In genomic region chr16:53130193-53131049, GRCh38 we compare ENCODE assay signal across 8 cellular contexts.
DNase-seq lines count a peak whose midpoint lies in the region; ATAC-seq and TF ChIP-seq lines count a peak whose summit lies in the region.

No MANE protein-coding gene starts in this region.

- WGBS in esophagus, 2 donors = 0 to 1% methylated on average over 66 to 109 of the region's 109 CpGs

- H3K4me1 ChIP-seq in esophagus (ENCODE audit: control insufficient read depth in 2 of 2, insufficient read depth in 2 of 2, low read length in 1 of 2) = no peaks in the 10 kb centered on the region
- H3K4me1 ChIP-seq in muscle layer of colon (ENCODE audit: insufficient read depth, low read length) = peaks cover 17% of the 10 kb centered on the region

- DNase-seq in DMS53 (lab: John Stamatoyannopoulos, UW) (peak; percentile 99), OCI-M1 (lab: John Stamatoyannopoulos, UW) (peak; percentile 97)
- DNase-seq in activated T-cell treated with anti-CD3 and anti-CD28 coated beads, Interleukin-2, amount 50 U/mL, for 1 hour = peak; percentile 94
- peak; percentile 89 to 90 for DNase-seq in stimulated activated CD8-positive, alpha-beta memory T cell treated with anti-CD3 and anti-CD28 coated beads, Interleukin-7, amount 100 ng/mL, for 1 hour (ENCODE audit: low read depth in 2 of 2)

- peak; percentile 80 for ATAC-seq in GM21619 (IDR thresholded peaks at IDR 0.05; ENCODE audit: unreplicated experiment)

- H3K36me3 ChIP-seq in esophagus (ENCODE audit: control insufficient read depth in 2 of 2, insufficient read depth in 2 of 2, low read length in 1 of 2) (no peaks in the 10 kb centered on the region), muscle layer of colon (ENCODE audit: insufficient read depth, low read length) (no peaks in the 10 kb centered on the region)

- no peak; the same call in 1 of the 2 replicates for TF ChIP-seq EP300 in Ishikawa (IDR thresholded peaks at IDR 0.05; ENCODE audit: borderline replicate concordance)

- peak; percentile 47; the same call in 1 of the 2 replicates for TF ChIP-seq RAD21 in Ishikawa (IDR thresholded peaks at IDR 0.05; ENCODE audit: low read depth)

- H3K4me3 ChIP-seq in esophagus (ENCODE audit: low read depth in 1 of 2, low read length in 2 of 2) (peak overlapping the region; percentile 61 to 89), muscle layer of colon (ENCODE audit: low read depth in 1 of 2, low read length in 2 of 2) (peak overlapping the region; percentile 66 to 74)

- H3K27me3 ChIP-seq in esophagus (ENCODE audit: control insufficient read depth in 1 of 2, insufficient read depth in 2 of 2, low read length in 2 of 2) (no peaks in the 10 kb centered on the region), muscle layer of colon (ENCODE audit: control insufficient read depth in 1 of 2, insufficient read depth in 2 of 2, low read length in 2 of 2) (no peaks in the 10 kb centered on the region)

- H3K9me3 ChIP-seq in esophagus (ENCODE audit: control insufficient read depth in 2 of 2, insufficient read depth in 1 of 2, low read depth in 1 of 2, low read length in 1 of 2) = peaks cover 0 to 3% of the 10 kb centered on the region in 2 donors
- H3K9me3 ChIP-seq in muscle layer of colon (ENCODE audit: low read length) = no peaks in the 10 kb centered on the region

- H3K27ac ChIP-seq in esophagus (ENCODE audit: low read depth in 2 of 2, low read length in 1 of 2) = peak overlapping the region; percentile 95 to 97
- H3K27ac ChIP-seq in muscle layer of colon (ENCODE audit: low read depth, low read length) = peak overlapping the region; percentile 90

- H3K9ac ChIP-seq in muscle layer of colon (ENCODE audit: low read length) = peak overlapping the region; percentile 72

TF ChIP-seq in Ishikawa, 13 proteins besides CTCF, POLR2A, EP300 and RAD21:
- no peak for TF ChIP-seq CREB1 (IDR thresholded peaks at IDR 0.05; ENCODE audit: low read depth)
- peak; percentile 27; the same call in 1 of the 2 replicates for TF ChIP-seq USF1 (IDR thresholded peaks at IDR 0.05)
- TF ChIP-seq YY1 (IDR thresholded peaks at IDR 0.05; ENCODE audit: low read depth) = 0 out of 2 replicates have a peak, but pooled peaks have one; percentile 67
- TF ChIP-seq ZBTB7A (IDR thresholded peaks at IDR 0.05; ENCODE audit: low read depth) = no peak; the same call in none of the 2 replicates
- TF ChIP-seq FOXM1 (IDR thresholded peaks at IDR 0.05; ENCODE audit: borderline replicate concordance, low read depth) = no peak
- TF ChIP-seq CEBPB (IDR thresholded peaks at IDR 0.05) = no peak
- TF ChIP-seq TAF1 (IDR thresholded peaks at IDR 0.05; ENCODE audit: low read depth) = peak; percentile 48
- no peak for TF ChIP-seq EGR1 (IDR thresholded peaks at IDR 0.05)
- TF ChIP-seq TCF12 (IDR thresholded peaks at IDR 0.05; ENCODE audit: low read depth) = 0 out of 2 replicates have a peak, but pooled peaks have one; percentile 21
- peak; percentile 21; the same call in 1 of the 2 replicates for TF ChIP-seq TEAD4 (IDR thresholded peaks at IDR 0.05)
- peak; percentile 22; the same call in 1 of the 2 replicates for TF ChIP-seq MAX (IDR thresholded peaks at IDR 0.05)

Comparison
In these comparisons a context has a peak if more than half of its experiments do, and no peak if none do; other contexts are left out.
1. Peak in every context shown above with its lines: DNase-seq, ATAC-seq, H3K4me3 ChIP-seq and H3K27ac ChIP-seq.